ENCODE assay signal across 1 cellular context in the genomic region with DNA sequence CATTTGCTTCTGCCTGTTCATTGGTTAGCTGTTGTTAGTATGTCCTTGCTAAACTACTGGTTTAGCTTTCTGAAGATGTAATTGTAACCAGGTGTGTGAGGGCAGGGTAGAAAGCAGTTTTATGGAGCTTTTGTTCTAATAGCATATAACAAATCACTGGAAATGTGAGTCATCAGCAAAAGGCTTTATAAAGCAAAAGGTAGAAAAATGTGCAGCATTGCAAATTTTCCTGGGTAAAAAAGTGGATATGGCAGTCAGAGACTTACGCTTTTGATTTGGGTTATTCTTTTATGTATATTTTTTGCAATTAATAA.
TF ChIP-seq lines count a peak whose summit lies in the region.

No MANE protein-coding gene starts in this region.

TF ChIP-seq in SK-N-SH, 30 proteins besides CTCF, POLR2A, EP300 and RAD21:
- TF ChIP-seq YY1 (IDR thresholded peaks at IDR 0.05; ENCODE audit: low read depth) (no peak), GATA2 (CRISPR knock-in tag; IDR thresholded peaks at IDR 0.05) (no peak), FOSL2 (IDR thresholded peaks at IDR 0.05; ENCODE audit: borderline replicate concordance, low read depth) (peak; percentile 41; the same call in 1 of the 2 replicates), TAF1 (IDR thresholded peaks at IDR 0.05; ENCODE audit: borderline replicate concordance, low read depth, low read length) (no peak), TCF12 (IDR thresholded peaks at IDR 0.05) (peak; percentile 84), RXRA (IDR thresholded peaks at IDR 0.05; ENCODE audit: borderline replicate concordance, low read depth) (no peak), CHD2 (IDR thresholded peaks at IDR 0.05; ENCODE audit: low read length, partially characterized antibody) (no peak), RFX5 (IDR thresholded peaks at IDR 0.05; ENCODE audit: low read length) (peak; percentile 73; the same call in 1 of the 2 replicates), JUND (IDR thresholded peaks at IDR 0.05) (peak; percentile 50)
TF ChIP-seq in SK-N-SH: peak in this region for 4.
